ENCODE assay signal across 8 cellular contexts in the genomic region with DNA sequence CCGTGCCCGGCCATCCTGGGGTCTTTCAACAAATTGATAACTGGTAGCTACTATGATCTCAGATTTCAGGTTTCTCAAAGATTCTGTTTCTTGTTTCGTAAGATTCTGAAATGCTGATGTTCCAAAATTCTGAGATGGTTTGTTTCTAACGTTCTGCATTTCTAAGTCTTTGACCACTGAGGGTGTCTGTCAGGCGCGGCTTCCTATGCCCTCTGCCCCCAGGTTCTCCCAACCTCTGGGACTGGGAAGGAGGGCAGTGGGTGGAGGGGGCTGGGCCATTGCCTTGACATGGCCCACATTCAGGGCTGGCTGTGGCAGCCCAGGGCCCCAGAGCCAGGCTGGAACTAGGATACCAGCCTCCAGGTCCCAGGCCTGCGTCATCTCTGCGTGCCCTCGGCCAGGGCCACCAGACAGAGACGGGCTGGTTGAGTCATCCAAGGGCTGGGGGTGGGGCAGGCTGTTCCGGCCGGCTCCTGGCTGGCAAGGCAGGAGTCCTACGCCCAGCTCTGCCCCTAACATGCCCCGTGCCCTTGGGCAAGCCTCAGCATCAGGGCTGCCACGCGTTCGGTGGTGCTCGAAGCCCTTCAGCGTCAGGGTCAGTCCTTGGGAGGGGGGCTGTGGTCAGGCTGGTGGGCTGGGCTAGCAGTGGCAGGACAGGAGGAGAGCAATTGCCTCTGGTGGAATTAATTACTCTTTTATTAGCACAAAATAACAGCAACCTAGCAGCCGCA. TPM values are rescaled to one million over a fixed set of nuclear protein-coding genes. Genes with fewer than 3 reads are reported as not detected.
DNase-seq lines count a peak whose midpoint lies in the region; ATAC-seq and TF ChIP-seq lines count a peak whose summit lies in the region.

No MANE protein-coding gene starts in this region.

- H3K9me3 Mint-ChIP-seq in activated T-helper 17 cell treated with anti-CD3 and anti-CD28 coated beads, Interleukin-2, amount 50 U/mL, for 72 hours = no peaks in the 10 kb centered on the region

- H3K27me3 ChIP-seq in A673 (replicated peaks; ENCODE audit: insufficient read depth, low read depth, low read length, poor library complexity) = no peaks in the 10 kb centered on the region
- H3K27me3 ChIP-seq in skeletal muscle satellite cell (ENCODE audit: control insufficient read depth, insufficient read depth, low read length) = no peaks in the 10 kb centered on the region

- H3K4me1 ChIP-seq in A673 (ENCODE audit: insufficient read depth, low read length, poor library complexity, severe bottlenecking) (peaks cover 11% of the 10 kb centered on the region), skeletal muscle satellite cell (ENCODE audit: control insufficient read depth, insufficient read depth, low read length) (peaks cover 22% of the 10 kb centered on the region)

- peak overlapping the region; percentile 78 for H3K27ac ChIP-seq in A673 (ENCODE audit: low read depth, low read length, poor library complexity, severe bottlenecking)

- POLR2A ChIA-PET in A673 (lab: Charles Lee; ENCODE audit: low non-redundant PET) = no interaction called here

- no peak for ATAC-seq in activated T-helper 17 cell treated with anti-CD3 and anti-CD28 coated beads, Interleukin-2, amount 50 U/mL, for 72 hours (replicated peaks)
- no peak for ATAC-seq in GM21367 (IDR thresholded peaks at IDR 0.05; ENCODE audit: unreplicated experiment)

- H3K4me3 Mint-ChIP-seq in activated T-helper 17 cell treated with anti-CD3 and anti-CD28 coated beads, Interleukin-2, amount 50 U/mL, for 72 hours = peak overlapping the region; percentile 78

- no peaks in the 10 kb centered on the region for H3K9me3 ChIP-seq in A673 (ENCODE audit: low read depth, low read length, poor library complexity, severe bottlenecking)
- H3K9me3 ChIP-seq in skeletal muscle satellite cell (replicated peaks; ENCODE audit: low read length) = no peaks in the 10 kb centered on the region

- H3K4me1 Mint-ChIP-seq in activated T-helper 17 cell treated with anti-CD3 and anti-CD28 coated beads, Interleukin-2, amount 50 U/mL, for 72 hours = peaks cover 21% of the 10 kb centered on the region

- H3K27me3 Mint-ChIP-seq in activated T-helper 17 cell treated with anti-CD3 and anti-CD28 coated beads, Interleukin-2, amount 50 U/mL, for 72 hours = no peaks in the 10 kb centered on the region

- H3K4me3 ChIP-seq in A673 (ENCODE audit: low read depth, low read length, poor library complexity, severe bottlenecking) (peak overlapping the region; percentile 80), skeletal muscle satellite cell (ENCODE audit: low read length) (no peak overlapping the region)

- H3K36me3 Mint-ChIP-seq in activated T-helper 17 cell treated with anti-CD3 and anti-CD28 coated beads, Interleukin-2, amount 50 U/mL, for 72 hours (ENCODE audit: low read depth) = peaks cover 16% of the 10 kb centered on the region

- peak overlapping the region; percentile 34 for H3K9ac ChIP-seq in skeletal muscle satellite cell (ENCODE audit: low read depth, low read length)

- peak overlapping the region; percentile 81 for H3K27ac Mint-ChIP-seq in activated T-helper 17 cell treated with anti-CD3 and anti-CD28 coated beads, Interleukin-2, amount 50 U/mL, for 72 hours

- H3K36me3 ChIP-seq in A673 (ENCODE audit: insufficient read depth, low read length, poor library complexity, severe bottlenecking) (no peaks in the 10 kb centered on the region), skeletal muscle satellite cell (ENCODE audit: insufficient read depth, low read length) (no peaks in the 10 kb centered on the region)

- peak overlapping the region; percentile 50 for H3K4me2 ChIP-seq in skeletal muscle satellite cell (ENCODE audit: low read length)

- CTCF ChIA-PET in A673 (lab: Charles Lee) = no interaction called here

- BruUV-seq in A673 (replicated peaks; lab: Mats Ljungman, UMichigan) = no TSS peak

- intact Hi-C loops in A673 (cut with micrococcal nuclease; ENCODE audit: unreplicated experiment) = no loop called here

- DNase-seq in A673 (ENCODE audit: low spot score) = no peak
- DNase-seq in HPDE6-E6E7 (ENCODE audit: extremely low spot score) = peak; percentile 92
- peak; percentile 90 for DNase-seq in hepatic stellate cell (ENCODE audit: low spot score)
- no peak for DNase-seq in NCI-H2227 (lab: John Stamatoyannopoulos, UW; ENCODE audit: unreplicated experiment)
- DNase-seq in NCI-H446 treated with DMSO at 0.1 percent for 48 hours (lab: John Stamatoyannopoulos, UW) = no peak

- TF ChIP-seq CTCF in A673 (conservative IDR thresholded peaks at IDR 0.05; ENCODE audit: low read depth, low read length) = no peak

RNA-seq across cellular contexts. Expression of a gene that starts 5.2 kb away (rescaled TPM):
- total RNA-seq in A673 (2021) = 36.0 and 40.3 TPM in 2 replicates
- total RNA-seq in activated T-helper 17 cell treated with anti-CD3 and anti-CD28 coated beads, Interleukin-2, amount 50 U/mL, for 72 hours = 10 to 100 TPM; 30.0 to 83.0 TPM
- total RNA-seq in skeletal muscle satellite cell (2012; rRNA removed) = 15.0 and 30.8 TPM in 2 replicates

RNA-seq across cellular contexts. Expression of a gene that starts 8.7 kb away (rescaled TPM):
- total RNA-seq in A673 (2021) = not detected in 2 replicates
- 1 to 10 TPM in 1 of 2 donors, under 1 TPM in 1; 0.32 to 2.2 TPM for total RNA-seq in activated T-helper 17 cell treated with anti-CD3 and anti-CD28 coated beads, Interleukin-2, amount 50 U/mL, for 72 hours
- 1.1 TPM in 1 of 2 replicates, not detected in the other for total RNA-seq in skeletal muscle satellite cell (2012; rRNA removed)

RNA-seq across cellular contexts. Expression of a gene that starts 11.3 kb away (rescaled TPM):
- total RNA-seq in A673 (2021) = not detected in 2 replicates
- total RNA-seq in activated T-helper 17 cell treated with anti-CD3 and anti-CD28 coated beads, Interleukin-2, amount 50 U/mL, for 72 hours = not detected
- not detected in 2 replicates for total RNA-seq in skeletal muscle satellite cell (2012; rRNA removed)

RNA-seq across cellular contexts. Expression of a gene that starts 19.0 kb away (rescaled TPM):
- 66.0 and 77.9 TPM in 2 replicates for total RNA-seq in A673 (2021)
- 100 to 1,000 TPM; 152 to 186 TPM for total RNA-seq in activated T-helper 17 cell treated with anti-CD3 and anti-CD28 coated beads, Interleukin-2, amount 50 U/mL, for 72 hours
- total RNA-seq in skeletal muscle satellite cell (2012; rRNA removed) = 35.6 and 36.2 TPM in 2 replicates

RNA-seq across cellular contexts. Expression of a gene that starts 20.6 kb away (rescaled TPM):
- total RNA-seq in A673 (2021) = 92.5 and 96.6 TPM in 2 replicates
- total RNA-seq in activated T-helper 17 cell treated with anti-CD3 and anti-CD28 coated beads, Interleukin-2, amount 50 U/mL, for 72 hours = 100 to 1,000 TPM; 303 to 326 TPM
- 75.4 and 91.5 TPM in 2 replicates for total RNA-seq in skeletal muscle satellite cell (2012; rRNA removed)

Comparison
In these comparisons a context has a peak if more than half of its experiments do, and no peak if none do; other contexts are left out.
1. DNase-seq: peak in HPDE6-E6E7 (single experiment) and hepatic stellate cell (single experiment); none in A673 (single experiment), NCI-H2227 (single experiment) and NCI-H446 treated with DMSO at 0.1 percent for 48 hours (single experiment).